Comparison of ENCODE assay signal across 8 cellular contexts in genomic region chr1:23745515-23745914, GRCh38. TPM values are rescaled to one million over a fixed set of nuclear protein-coding genes. Genes with fewer than 3 reads are reported as not detected.
A peak's percentile ranks its signal among the peaks of the same experiment; 100 is the strongest.
DNase-seq lines count a peak whose midpoint lies in the region; ATAC-seq and TF ChIP-seq lines count a peak whose summit lies in the region.

No MANE protein-coding gene starts in this region.

- H3K9me3 Mint-ChIP-seq in natural killer cell, result no peaks in the 10 kb centered on the region

- TF ChIP-seq CTCF in 22Rv1 (IDR thresholded peaks at IDR 0.05) (peak; percentile 33), brain microvascular endothelial cell (IDR thresholded peaks at IDR 0.05; ENCODE audit: low read depth, low read length, missing control alignments) (peak; percentile 42), natural killer cell (IDR thresholded peaks at IDR 0.05) (peak; percentile 18), ascending aorta (IDR thresholded peaks at IDR 0.05) (peak in 1 of 3 experiments; percentile 19)

- no peak overlapping the region for H3K27ac ChIP-seq in 22Rv1
- no peak overlapping the region for H3K27ac ChIP-seq in brain microvascular endothelial cell
- H3K27ac ChIP-seq in ascending aorta, result no peak overlapping the region

- ATAC-seq in natural killer cell, result no peak

- intact Hi-C loops in natural killer cell (cut with micrococcal nuclease), result no loop called here
- intact Hi-C loops in ascending aorta (cut with DNase I), result no loop called here

- H3K4me1 Mint-ChIP-seq in natural killer cell, result peaks cover 53 to 57% of the 10 kb centered on the region in 2 donors

- H3K4me3 ChIP-seq in brain microvascular endothelial cell (ENCODE audit: low read depth, low read length) (no peak overlapping the region), ascending aorta (no peak overlapping the region)

- peak; percentile 71 for DNase-seq in ELR (ENCODE audit: low read depth)
- peak; percentile 16 for DNase-seq in NCI-H226
- DNase-seq in brain microvascular endothelial cell, result no peak
- DNase-seq in natural killer cell, result no peak
- no peak for DNase-seq in NCI-H1092 (lab: John Stamatoyannopoulos, UW)
- no peak for DNase-seq in ascending aorta (ENCODE audit: low spot score in 2 of 2)
- no peak for DNase-seq in stimulated activated CD4-positive, alpha-beta T cell treated with anti-CD3 and anti-CD28 coated beads, Interleukin-12 subunit alpha, Interleukin-12 subunit beta, amount 100 ng/mL, for 4 hours

- peak overlapping the region; percentile 90 for H3K4me3 Mint-ChIP-seq in natural killer cell

- H3K27me3 Mint-ChIP-seq in natural killer cell (ENCODE audit: low read depth in 2 of 2), result no peaks in the 10 kb centered on the region

- peaks cover 4 to 12% of the 10 kb centered on the region in 2 donors for H3K4me1 ChIP-seq in ascending aorta

- in situ Hi-C loops in brain microvascular endothelial cell (cut with HindIII; ENCODE audit: low pct_ligation_motif_present, low sequenced_read_pairs), result no loop called here

- peak overlapping the region in 1 of 2 donors; percentile 86 for H3K27ac Mint-ChIP-seq in natural killer cell

- H3K27me3 ChIP-seq in brain microvascular endothelial cell (replicated peaks) (no peaks in the 10 kb centered on the region), ascending aorta (no peaks in the 10 kb centered on the region)

- H3K36me3 Mint-ChIP-seq in natural killer cell, result peaks cover under 1% of the 10 kb centered on the region

- H3K36me3 ChIP-seq in brain microvascular endothelial cell (replicated peaks) (peaks cover 12% of the 10 kb centered on the region), ascending aorta (peaks cover 3 to 11% of the 10 kb centered on the region in 2 donors)

- no peaks in the 10 kb centered on the region for H3K9me3 ChIP-seq in ascending aorta

RNA-seq across cellular contexts. Expression of gene ELOA, which starts 2.2 kb away (rescaled TPM):
- total RNA-seq in natural killer cell (10 to 100 TPM; 28.7 to 48.2 (median 36.9) TPM), ascending aorta (22.6 TPM)

RNA-seq across cellular contexts. Expression of gene PITHD1, which starts 32.7 kb away (rescaled TPM):
- total RNA-seq in natural killer cell, result 10 to 100 TPM; 73.2 to 84.1 (median 77.7) TPM
- 60.1 TPM for total RNA-seq in ascending aorta

RNA-seq across cellular contexts. Expression of gene LYPLA2, which starts 45.4 kb away (rescaled TPM):
- total RNA-seq in natural killer cell, result 10 to 100 TPM; 70.6 to 84.5 (median 73.3) TPM
- 127 TPM for total RNA-seq in ascending aorta

RNA-seq across cellular contexts. Expression of gene RPL11, which starts 53.9 kb away (rescaled TPM):
- 100 to 1,000 TPM; 609 to 795 (median 740) TPM for total RNA-seq in natural killer cell
- total RNA-seq in ascending aorta, result 462 TPM

RNA-seq across cellular contexts. Expression of gene GALE, which starts 55.0 kb away (rescaled TPM):
- total RNA-seq in natural killer cell (10 to 100 TPM; 12.8 to 20.3 (median 14.6) TPM), ascending aorta (30.4 TPM)

Comparison
In these comparisons a context has a peak if more than half of its experiments do, and no peak if none do; other contexts are left out.
1. DNase-seq: peak in ELR (single experiment) and NCI-H226 (single experiment); none in brain microvascular endothelial cell (single experiment), natural killer cell (single experiment), NCI-H1092 (single experiment), ascending aorta (0 of 2) and stimulated activated CD4-positive, alpha-beta T cell treated with anti-CD3 and anti-CD28 coated beads, Interleukin-12 subunit alpha, Interleukin-12 subunit beta, amount 100 ng/mL, for 4 hours (single experiment).